In the genomic region with DNA sequence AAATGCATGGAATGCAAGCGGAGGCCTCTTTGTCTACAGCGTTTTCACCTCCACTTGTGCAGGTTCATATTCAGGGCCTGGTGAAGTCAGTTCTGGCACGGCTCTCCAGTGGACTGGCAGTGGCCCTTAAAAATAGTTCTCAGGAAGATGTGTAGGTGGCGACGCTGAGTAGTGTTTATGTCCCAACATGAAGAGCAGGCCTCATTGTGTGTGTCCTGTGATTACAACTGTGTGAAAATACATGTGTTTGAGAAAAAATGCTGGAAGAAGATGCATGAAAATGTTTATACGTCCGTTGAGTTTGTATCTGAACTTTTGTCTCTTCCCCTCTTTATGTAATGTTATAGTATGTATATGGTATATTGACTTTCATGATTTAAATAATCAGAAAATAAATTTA, we compare ENCODE assay signal across 1 cellular context.
TF ChIP-seq lines count a peak whose summit lies in the region.

No MANE protein-coding gene starts in this region.

TF ChIP-seq in GM23338, 12 proteins besides CTCF, POLR2A, EP300 and RAD21 (continued from another document):
- TF ChIP-seq, protein P1, sequence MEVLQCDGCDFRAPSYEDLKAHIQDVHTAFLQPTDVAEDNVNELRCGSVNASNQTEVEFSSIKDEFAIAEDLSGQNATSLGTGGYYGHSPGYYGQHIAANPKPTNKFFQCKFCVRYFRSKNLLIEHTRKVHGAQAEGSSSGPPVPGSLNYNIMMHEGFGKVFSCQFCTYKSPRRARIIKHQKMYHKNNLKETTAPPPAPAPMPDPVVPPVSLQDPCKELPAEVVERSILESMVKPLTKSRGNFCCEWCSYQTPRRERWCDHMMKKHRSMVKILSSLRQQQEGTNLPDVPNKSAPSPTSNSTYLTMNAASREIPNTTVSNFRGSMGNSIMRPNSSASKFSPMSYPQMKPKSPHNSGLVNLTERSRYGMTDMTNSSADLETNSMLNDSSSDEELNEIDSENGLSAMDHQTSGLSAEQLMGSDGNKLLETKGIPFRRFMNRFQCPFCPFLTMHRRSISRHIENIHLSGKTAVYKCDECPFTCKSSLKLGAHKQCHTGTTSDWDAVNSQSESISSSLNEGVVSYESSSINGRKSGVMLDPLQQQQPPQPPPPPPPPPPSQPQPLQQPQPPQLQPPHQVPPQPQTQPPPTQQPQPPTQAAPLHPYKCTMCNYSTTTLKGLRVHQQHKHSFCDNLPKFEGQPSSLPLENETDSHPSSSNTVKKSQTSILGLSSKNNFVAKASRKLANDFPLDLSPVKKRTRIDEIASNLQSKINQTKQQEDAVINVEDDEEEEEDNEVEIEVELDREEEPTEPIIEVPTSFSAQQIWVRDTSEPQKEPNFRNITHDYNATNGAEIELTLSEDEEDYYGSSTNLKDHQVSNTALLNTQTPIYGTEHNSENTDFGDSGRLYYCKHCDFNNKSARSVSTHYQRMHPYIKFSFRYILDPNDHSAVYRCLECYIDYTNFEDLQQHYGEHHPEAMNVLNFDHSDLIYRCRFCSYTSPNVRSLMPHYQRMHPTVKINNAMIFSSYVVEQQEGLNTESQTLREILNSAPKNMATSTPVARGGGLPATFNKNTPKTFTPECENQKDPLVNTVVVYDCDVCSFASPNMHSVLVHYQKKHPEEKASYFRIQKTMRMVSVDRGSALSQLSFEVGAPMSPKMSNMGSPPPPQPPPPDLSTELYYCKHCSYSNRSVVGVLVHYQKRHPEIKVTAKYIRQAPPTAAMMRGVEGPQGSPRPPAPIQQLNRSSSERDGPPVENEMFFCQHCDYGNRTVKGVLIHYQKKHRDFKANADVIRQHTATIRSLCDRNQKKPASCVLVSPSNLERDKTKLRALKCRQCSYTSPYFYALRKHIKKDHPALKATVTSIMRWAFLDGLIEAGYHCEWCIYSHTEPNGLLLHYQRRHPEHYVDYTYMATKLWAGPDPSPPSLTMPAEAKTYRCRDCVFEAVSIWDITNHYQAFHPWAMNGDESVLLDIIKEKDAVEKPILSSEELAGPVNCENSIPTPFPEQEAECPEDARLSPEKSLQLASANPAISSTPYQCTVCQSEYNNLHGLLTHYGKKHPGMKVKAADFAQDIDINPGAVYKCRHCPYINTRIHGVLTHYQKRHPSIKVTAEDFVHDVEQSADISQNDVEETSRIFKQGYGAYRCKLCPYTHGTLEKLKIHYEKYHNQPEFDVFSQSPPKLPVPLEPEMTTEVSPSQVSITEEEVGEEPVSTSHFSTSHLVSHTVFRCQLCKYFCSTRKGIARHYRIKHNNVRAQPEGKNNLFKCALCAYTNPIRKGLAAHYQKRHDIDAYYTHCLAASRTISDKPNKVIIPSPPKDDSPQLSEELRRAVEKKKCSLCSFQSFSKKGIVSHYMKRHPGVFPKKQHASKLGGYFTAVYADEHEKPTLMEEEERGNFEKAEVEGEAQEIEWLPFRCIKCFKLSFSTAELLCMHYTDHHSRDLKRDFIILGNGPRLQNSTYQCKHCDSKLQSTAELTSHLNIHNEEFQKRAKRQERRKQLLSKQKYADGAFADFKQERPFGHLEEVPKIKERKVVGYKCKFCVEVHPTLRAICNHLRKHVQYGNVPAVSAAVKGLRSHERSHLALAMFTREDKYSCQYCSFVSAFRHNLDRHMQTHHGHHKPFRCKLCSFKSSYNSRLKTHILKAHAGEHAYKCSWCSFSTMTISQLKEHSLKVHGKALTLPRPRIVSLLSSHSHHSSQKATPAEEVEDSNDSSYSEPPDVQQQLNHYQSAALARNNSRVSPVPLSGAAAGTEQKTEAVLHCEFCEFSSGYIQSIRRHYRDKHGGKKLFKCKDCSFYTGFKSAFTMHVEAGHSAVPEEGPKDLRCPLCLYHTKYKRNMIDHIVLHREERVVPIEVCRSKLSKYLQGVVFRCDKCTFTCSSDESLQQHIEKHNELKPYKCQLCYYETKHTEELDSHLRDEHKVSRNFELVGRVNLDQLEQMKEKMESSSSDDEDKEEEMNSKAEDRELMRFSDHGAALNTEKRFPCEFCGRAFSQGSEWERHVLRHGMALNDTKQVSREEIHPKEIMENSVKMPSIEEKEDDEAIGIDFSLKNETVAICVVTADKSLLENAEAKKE (CRISPR knock-in tag; IDR thresholded peaks at IDR 0.05), result no peak
- TF ChIP-seq ZNF331 (CRISPR knock-in tag; IDR thresholded peaks at IDR 0.05; ENCODE audit: low read depth), result no peak
- TF ChIP-seq, protein P2, sequence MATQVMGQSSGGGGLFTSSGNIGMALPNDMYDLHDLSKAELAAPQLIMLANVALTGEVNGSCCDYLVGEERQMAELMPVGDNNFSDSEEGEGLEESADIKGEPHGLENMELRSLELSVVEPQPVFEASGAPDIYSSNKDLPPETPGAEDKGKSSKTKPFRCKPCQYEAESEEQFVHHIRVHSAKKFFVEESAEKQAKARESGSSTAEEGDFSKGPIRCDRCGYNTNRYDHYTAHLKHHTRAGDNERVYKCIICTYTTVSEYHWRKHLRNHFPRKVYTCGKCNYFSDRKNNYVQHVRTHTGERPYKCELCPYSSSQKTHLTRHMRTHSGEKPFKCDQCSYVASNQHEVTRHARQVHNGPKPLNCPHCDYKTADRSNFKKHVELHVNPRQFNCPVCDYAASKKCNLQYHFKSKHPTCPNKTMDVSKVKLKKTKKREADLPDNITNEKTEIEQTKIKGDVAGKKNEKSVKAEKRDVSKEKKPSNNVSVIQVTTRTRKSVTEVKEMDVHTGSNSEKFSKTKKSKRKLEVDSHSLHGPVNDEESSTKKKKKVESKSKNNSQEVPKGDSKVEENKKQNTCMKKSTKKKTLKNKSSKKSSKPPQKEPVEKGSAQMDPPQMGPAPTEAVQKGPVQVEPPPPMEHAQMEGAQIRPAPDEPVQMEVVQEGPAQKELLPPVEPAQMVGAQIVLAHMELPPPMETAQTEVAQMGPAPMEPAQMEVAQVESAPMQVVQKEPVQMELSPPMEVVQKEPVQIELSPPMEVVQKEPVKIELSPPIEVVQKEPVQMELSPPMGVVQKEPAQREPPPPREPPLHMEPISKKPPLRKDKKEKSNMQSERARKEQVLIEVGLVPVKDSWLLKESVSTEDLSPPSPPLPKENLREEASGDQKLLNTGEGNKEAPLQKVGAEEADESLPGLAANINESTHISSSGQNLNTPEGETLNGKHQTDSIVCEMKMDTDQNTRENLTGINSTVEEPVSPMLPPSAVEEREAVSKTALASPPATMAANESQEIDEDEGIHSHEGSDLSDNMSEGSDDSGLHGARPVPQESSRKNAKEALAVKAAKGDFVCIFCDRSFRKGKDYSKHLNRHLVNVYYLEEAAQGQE (IDR thresholded peaks at IDR 0.05; ENCODE audit: unreplicated experiment), result no peak
- no peak for TF ChIP-seq EZH2 (IDR thresholded peaks at IDR 0.05; ENCODE audit: low read depth, unreplicated experiment)
